1 cellular context compared by ENCODE assay signal in the genomic region with DNA sequence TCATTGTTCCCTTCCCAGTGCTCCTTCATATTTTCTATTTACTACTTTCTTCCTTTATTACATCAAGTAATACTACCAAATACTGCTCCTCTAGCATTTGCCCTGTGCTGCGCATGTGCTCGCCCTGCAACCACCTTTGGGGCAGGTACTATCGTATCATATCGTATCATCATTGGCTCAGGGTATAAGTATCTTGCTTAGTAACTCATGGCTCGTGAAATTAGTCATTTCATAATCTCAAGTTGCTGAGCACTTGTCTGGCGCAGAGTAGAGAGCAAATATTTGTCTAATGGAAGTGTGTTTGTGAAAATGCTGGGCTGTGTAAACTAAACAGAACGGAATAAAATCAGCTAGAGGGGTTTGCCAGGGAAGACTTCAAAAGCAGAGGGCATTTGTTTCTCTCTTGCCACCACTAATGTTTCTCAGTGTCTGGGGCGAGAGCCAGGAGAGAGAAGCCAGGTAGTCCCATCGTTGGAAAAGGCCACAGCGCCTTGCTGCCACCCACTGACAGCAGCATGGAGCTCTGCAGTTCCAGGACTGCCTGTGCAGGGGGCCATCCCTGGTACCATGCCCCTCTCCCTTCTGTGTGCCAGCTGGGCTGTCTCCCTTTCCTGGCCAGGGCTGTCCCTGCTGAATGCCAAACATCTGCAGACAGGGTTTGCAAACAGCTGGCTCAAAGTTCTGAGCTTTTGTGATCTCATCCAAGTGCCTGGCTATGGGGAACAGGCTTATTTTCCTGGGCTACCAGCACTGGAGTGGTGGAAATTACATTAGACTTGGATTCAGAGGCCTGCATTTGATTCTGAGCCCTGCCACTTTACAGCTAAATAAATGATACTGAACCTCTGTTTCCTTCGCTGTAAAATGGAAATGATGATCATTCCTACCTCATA.
TF ChIP-seq lines count a peak whose summit lies in the region.

No MANE protein-coding gene starts in this region.

TF ChIP-seq in H1, 55 proteins besides CTCF, POLR2A, EP300 and RAD21 (continued from another document):
- TF ChIP-seq ASH2L (IDR thresholded peaks at IDR 0.05; ENCODE audit: low read length), result no peak
- TF ChIP-seq, protein P1, sequence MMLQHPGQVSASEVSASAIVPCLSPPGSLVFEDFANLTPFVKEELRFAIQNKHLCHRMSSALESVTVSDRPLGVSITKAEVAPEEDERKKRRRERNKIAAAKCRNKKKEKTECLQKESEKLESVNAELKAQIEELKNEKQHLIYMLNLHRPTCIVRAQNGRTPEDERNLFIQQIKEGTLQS (IDR thresholded peaks at IDR 0.05; ENCODE audit: insufficient read depth, low read depth, low read length), result no peak
- no peak for TF ChIP-seq GABPA (IDR thresholded peaks at IDR 0.05; ENCODE audit: borderline replicate concordance, insufficient read depth, low read length)
- no peak for TF ChIP-seq CEBPB (IDR thresholded peaks at IDR 0.05; ENCODE audit: low read depth, low read length)
- no peak for TF ChIP-seq HDAC2 (IDR thresholded peaks at IDR 0.05; ENCODE audit: borderline replicate concordance in 1 of 2, low read depth in 2 of 2, low read length in 2 of 2)
